In genomic region chr3:32972482-32973146, GRCh38 we compare ENCODE assay signal across 16 cellular contexts. TPM values are rescaled to one million over a fixed set of nuclear protein-coding genes. Genes with fewer than 3 reads are reported as not detected.
"Had no signal": no experiment of that assay in that cellular context is flagged by ENCODE, and none has a peak within 500 bp of the region (broad histone marks: within the 10 kb centered on the region; RNA-seq: fewer than 3 reads in every experiment).

No MANE protein-coding gene starts in this region.

- ATAC-seq: activated T-cell treated with anti-CD3 and anti-CD28 coated beads, Interleukin-2, amount 50 U/mL, for 4 hours; esophagus mucosa had no signal

- H3K27ac Mint-ChIP-seq: activated CD4-positive, alpha-beta T cell treated with anti-CD3 and anti-CD28 coated beads, Interleukin-2, amount 10 ng/mL, durations not matched to agents 24 days and 14 days; activated naive CD8-positive, alpha-beta T cell treated with anti-CD3 and anti-CD28 coated beads, Interleukin-2, amount 10 ng/mL, durations not matched to agents 7 days and 5 days; endodermal cell had no signal

- H3K27me3 ChIP-seq: sigmoid colon, SJSA1, spleen, stomach had no signal

- H3K9me3 ChIP-seq: sigmoid colon, SJSA1, spleen, stomach, thoracic aorta had no signal

- H3K36me3 Mint-ChIP-seq: activated naive CD8-positive, alpha-beta T cell treated with anti-CD3 and anti-CD28 coated beads, Interleukin-2, amount 10 ng/mL, durations not matched to agents 7 days and 5 days had no signal

- H3K27me3 Mint-ChIP-seq: activated CD4-positive, alpha-beta T cell treated with anti-CD3 and anti-CD28 coated beads, Interleukin-2, amount 10 ng/mL, durations not matched to agents 24 days and 14 days had no signal

- H3K9me3 Mint-ChIP-seq: activated CD4-positive, alpha-beta T cell treated with anti-CD3 and anti-CD28 coated beads, Interleukin-2, amount 10 ng/mL, durations not matched to agents 24 days and 14 days; activated naive CD8-positive, alpha-beta T cell treated with anti-CD3 and anti-CD28 coated beads, Interleukin-2, amount 10 ng/mL, durations not matched to agents 7 days and 5 days; activated T-cell treated with anti-CD3 and anti-CD28 coated beads, Interleukin-2, amount 50 U/mL, for 4 hours; endodermal cell; neural crest cell had no signal

- H3K4me3 Mint-ChIP-seq: activated CD4-positive, alpha-beta T cell treated with anti-CD3 and anti-CD28 coated beads, Interleukin-2, amount 10 ng/mL, durations not matched to agents 24 days and 14 days; activated naive CD8-positive, alpha-beta T cell treated with anti-CD3 and anti-CD28 coated beads, Interleukin-2, amount 10 ng/mL, durations not matched to agents 7 days and 5 days; activated T-cell treated with anti-CD3 and anti-CD28 coated beads, Interleukin-2, amount 50 U/mL, for 4 hours; endodermal cell; neural crest cell had no signal

- DNase-seq: activated CD4-positive, alpha-beta T cell treated with anti-CD3 and anti-CD28 coated beads, Interleukin-2, amount 10 ng/mL, durations not matched to agents 24 days and 14 days; activated CD4-positive, CD25-positive, alpha-beta regulatory T cell; activated naive CD8-positive, alpha-beta T cell treated with anti-CD3 and anti-CD28 coated beads, Interleukin-2, amount 10 ng/mL, durations not matched to agents 7 days and 5 days; activated T-cell treated with anti-CD3 and anti-CD28 coated beads, Interleukin-2, amount 50 U/mL, for 4 hours; endodermal cell; sigmoid colon; spleen; stimulated activated CD4-positive, alpha-beta T cell treated with anti-CD3 and anti-CD28 coated beads, Interleukin-1b, Interleukin-23, amount 100 ng/mL, for 48 hours; stomach had no signal

- H3K4me3 ChIP-seq: lung, sigmoid colon, SJSA1, spleen, stomach, thoracic aorta had no signal

- H3K27ac ChIP-seq: sigmoid colon, SJSA1, stomach, thoracic aorta had no signal

- H3K36me3 ChIP-seq: sigmoid colon, SJSA1, spleen, stomach, thoracic aorta had no signal

RNA-seq across cellular contexts. Expression of gene CCR4, which starts 21.2 kb away (rescaled TPM):
- total RNA-seq: cerebellum, neural crest cell, osteocyte, SJSA1 had no signal
